28 cellular contexts compared by ENCODE assay signal in the genomic region with DNA sequence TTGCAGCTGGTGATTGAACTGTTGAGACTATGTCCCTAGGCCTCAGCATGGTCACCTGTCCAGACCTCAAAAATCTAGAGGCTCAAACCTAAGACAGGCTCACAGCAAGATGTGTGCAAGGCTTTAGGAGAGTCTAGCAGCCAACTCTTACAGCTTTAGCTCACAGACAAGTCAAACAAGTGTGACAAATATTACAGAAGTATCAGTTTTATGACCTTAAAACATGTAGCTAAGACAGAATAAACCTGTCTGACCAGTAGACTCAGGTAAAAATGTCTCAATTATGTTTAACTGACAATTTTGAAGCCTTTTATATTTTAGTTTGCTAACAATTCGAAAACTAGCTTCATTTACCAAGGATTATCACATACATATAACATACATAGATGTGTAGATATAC.
"Had no signal": no experiment of that assay in that cellular context is flagged by ENCODE, and none has a peak within 500 bp of the region (broad histone marks: within the 10 kb centered on the region; RNA-seq: fewer than 3 reads in every experiment).

No MANE protein-coding gene starts in this region.

- DNase-seq: colonic mucosa; cortex of kidney; dermis blood vessel endothelial cell; dorsolateral prefrontal cortex; effector CD4-positive, alpha-beta T cell; effector CD8-positive, alpha-beta T cell; effector memory CD4-positive, alpha-beta T cell; effector memory CD8-positive, alpha-beta T cell; endodermal cell; erythroblast; esophagus squamous epithelium; foreskin fibroblast; foreskin keratinocyte; foreskin melanocyte; gastrocnemius medialis; glutamatergic neuron; head of caudate nucleus; heart left ventricle; heart right ventricle had no signal

- H3K27me3 ChIP-seq: colonic mucosa, esophagus muscularis mucosa, gastrocnemius medialis, hepatocyte had no signal

- FAIRE-seq: endometrium, endothelial cell of umbilical vein, frontal cortex had no signal

- ATAC-seq: effector memory CD8-positive, alpha-beta T cell; esophagus mucosa; foreskin keratinocyte; gastrocnemius medialis; gastroesophageal sphincter; heart left ventricle; heart right ventricle had no signal

- H3K79me2 ChIP-seq: hepatocyte had no signal

- H3K36me3 ChIP-seq: colonic mucosa, esophagus muscularis mucosa, esophagus squamous epithelium, gastrocnemius medialis, gastroesophageal sphincter, heart left ventricle, heart right ventricle had no signal

- H3K4me3 ChIP-seq: colonic mucosa, coronary artery, dorsolateral prefrontal cortex, esophagus muscularis mucosa, esophagus squamous epithelium, gastrocnemius medialis, gastroesophageal sphincter, heart left ventricle, heart right ventricle, hepatocyte had no signal

- H3K4me1 ChIP-seq: colonic mucosa, esophagus muscularis mucosa, esophagus squamous epithelium, foreskin keratinocyte, gastrocnemius medialis, gastroesophageal sphincter, heart left ventricle, heart right ventricle had no signal

- H3K27ac ChIP-seq: colonic mucosa, coronary artery, dorsolateral prefrontal cortex, epithelial cell of prostate, esophagus muscularis mucosa, esophagus squamous epithelium, foreskin keratinocyte, gastrocnemius medialis, gastroesophageal sphincter, heart left ventricle, heart right ventricle, hepatocyte had no signal

- H2AFZ ChIP-seq: hepatocyte had no signal

- H3K4me2 ChIP-seq: hepatocyte had no signal

- H3K9me3 ChIP-seq: colonic mucosa, esophagus squamous epithelium, gastrocnemius medialis had no signal
